19 cellular contexts compared by ENCODE assay signal in the genomic region with DNA sequence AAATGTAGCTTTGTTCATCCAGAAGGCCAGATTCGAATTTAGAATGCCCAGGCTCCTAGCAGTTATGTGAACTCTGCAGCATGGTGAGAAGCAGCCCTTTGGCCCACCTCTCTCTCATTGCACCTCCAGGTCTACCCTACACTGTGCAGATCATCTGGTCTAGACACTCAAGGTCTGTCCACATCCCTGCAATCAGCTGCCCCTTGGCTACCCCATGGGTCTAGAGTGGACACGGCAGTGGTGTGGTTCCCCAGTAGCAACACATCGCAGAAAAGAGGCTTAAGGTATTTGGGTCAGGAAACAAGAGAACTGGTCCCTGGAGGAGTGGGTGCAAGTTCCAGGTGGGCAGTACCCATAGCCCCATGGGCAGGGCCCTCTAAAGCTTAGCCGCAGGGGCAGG.
"Had no signal": no experiment of that assay in that cellular context is flagged by ENCODE, and none has a peak within 500 bp of the region (broad histone marks: within the 10 kb centered on the region; RNA-seq: fewer than 3 reads in every experiment).

No MANE protein-coding gene starts in this region.

- H3K27me3 ChIP-seq: left lung, right atrium auricular region, thyroid gland, vagina had no signal

- H3K4me3 ChIP-seq: esophagus squamous epithelium, left lung, prostate gland, right atrium auricular region, smooth muscle cell, stomach, thyroid gland, vagina had no signal

- H3K36me3 ChIP-seq: esophagus squamous epithelium, left lung, prostate gland, right atrium auricular region, stomach, thyroid gland, vagina had no signal

- H3K36me3 Mint-ChIP-seq: natural killer cell had no signal

- H3K4me2 ChIP-seq: smooth muscle cell had no signal

- ATAC-seq: left cardiac atrium, left lung, natural killer cell, sciatic nerve had no signal

- H3K27ac Mint-ChIP-seq: dendritic cell treated with granulocyte-macrophage colony-stimulating factor and Interleukin-4, amounts not matched to agents 40 ng/mL and 50 ng/mL, for 4 days; natural killer cell had no signal

- H3K9me3 ChIP-seq: esophagus squamous epithelium, left lung, prostate gland, right atrium auricular region, stomach, thyroid gland, vagina had no signal

- DNase-seq: effector memory CD4-positive, alpha-beta T cell; esophagus squamous epithelium; head of caudate nucleus; left cardiac atrium; left lung; mammary epithelial cell; mesendoderm; natural killer cell; stimulated activated CD4-positive, alpha-beta T cell treated with anti-CD3 and anti-CD28 coated beads, Interleukin-12 subunit alpha, Interleukin-12 subunit beta, amount 100 ng/mL, for 4 hours; stimulated activated CD4-positive, alpha-beta T cell treated with anti-CD3 and anti-CD28 coated beads, Interleukin-1b, Interleukin-23, amount 100 ng/mL, for 48 hours; stomach; thyroid gland; trophoblast cell had no signal

- H3K27ac ChIP-seq: esophagus squamous epithelium, left lung, prostate gland, right atrium auricular region, stomach, thyroid gland, vagina had no signal

- H3K4me1 ChIP-seq: left lung, prostate gland, right atrium auricular region, stomach, vagina had no signal

- H3K9me3 Mint-ChIP-seq: natural killer cell had no signal

- H3K4me3 Mint-ChIP-seq: dendritic cell treated with granulocyte-macrophage colony-stimulating factor and Interleukin-4, amounts not matched to agents 40 ng/mL and 50 ng/mL, for 4 days; natural killer cell had no signal
